Comparison of ENCODE assay signal across 8 cellular contexts in the genomic region with DNA sequence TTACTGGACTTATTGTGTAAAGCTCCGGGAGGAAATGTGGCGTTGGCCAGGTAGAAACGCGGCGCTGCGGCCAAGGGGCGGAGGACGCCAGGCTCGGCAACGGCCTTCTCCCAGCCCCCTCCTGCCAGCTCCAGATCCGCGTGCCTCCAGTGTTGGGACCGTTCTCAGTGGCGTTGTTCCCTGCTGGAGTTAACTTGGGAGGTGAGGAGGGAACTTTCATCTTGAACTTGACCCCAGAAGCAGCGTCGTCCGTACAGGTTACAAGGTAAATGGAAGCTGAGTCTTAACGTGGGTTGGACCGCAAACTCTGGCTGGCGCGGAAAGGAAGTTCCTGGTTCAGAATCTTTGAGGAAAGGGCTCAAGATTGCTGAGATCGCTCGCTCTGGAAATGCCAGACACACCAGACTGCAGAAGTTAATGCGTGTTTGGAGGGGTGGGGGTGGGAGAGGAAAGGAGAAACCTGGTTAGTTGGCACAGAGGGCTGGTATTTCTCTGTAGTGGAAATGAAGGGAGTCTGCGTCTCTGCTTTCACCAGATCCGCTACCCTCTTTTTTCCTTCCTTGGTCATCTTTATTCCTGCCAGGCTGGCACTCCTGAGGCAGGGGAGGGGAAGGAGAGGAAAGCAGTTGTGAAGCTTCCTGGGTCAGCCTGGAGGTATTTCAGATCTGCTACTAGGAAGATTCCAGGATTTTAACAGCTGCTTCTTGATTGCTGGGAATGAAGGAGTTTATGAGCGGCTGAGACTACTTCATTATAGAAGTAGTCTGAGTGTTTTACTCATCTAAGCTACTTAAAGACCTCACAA. TPM values are rescaled to one million over a fixed set of nuclear protein-coding genes. Genes with fewer than 3 reads are reported as not detected.
A peak's percentile ranks its signal among the peaks of the same experiment; 100 is the strongest.
DNase-seq lines count a peak whose midpoint lies in the region; TF ChIP-seq lines count a peak whose summit lies in the region.

No MANE protein-coding gene starts in this region.

- peak overlapping the region; percentile 63; the same call in 1 of the 2 replicates for H2AFZ ChIP-seq in SK-N-SH (ENCODE audit: low read depth)

- POLR2A ChIA-PET in SK-N-SH (lab: Yijun Ruan, JAX), result interaction anchor here (0.8 to 2.8 kb wide), 4 partner anchors 23 to 149 kb away, joined by 3 to 8 read pairs (median 6); no protein-coding TSS in a partner anchor

- H3K36me3 ChIP-seq in SK-N-SH (replicated peaks in 1 of 2; ENCODE audit: control insufficient read depth in 1 of 2, insufficient read depth in 2 of 2, low read length in 1 of 2) (peaks cover 0 to 2% of the 10 kb centered on the region in 2 experiments), mucosa of stomach (ENCODE audit: control insufficient read depth, insufficient read depth, low read length) (no peaks in the 10 kb centered on the region), uterus (no peaks in the 10 kb centered on the region)

- no peaks in the 10 kb centered on the region for H3K9me2 ChIP-seq in SK-N-SH

- H3K4me1 ChIP-seq in SK-N-SH (ENCODE audit: control insufficient read depth in 1 of 2, insufficient read depth in 2 of 2, low read depth in 1 of 2, low read length in 1 of 2), result peaks cover 11 to 49% of the 10 kb centered on the region in 2 experiments; a peak in 2 of 4 replicates
- H3K4me1 ChIP-seq in mucosa of stomach (ENCODE audit: control insufficient read depth, insufficient read depth, low read length), result no peaks in the 10 kb centered on the region
- H3K4me1 ChIP-seq in uterus, result no peaks in the 10 kb centered on the region

- H3K27ac ChIP-seq in SK-N-SH (ENCODE audit: low read depth in 2 of 2, low read length in 1 of 2) (peak overlapping the region; percentile 97 to 99), uterus (peak overlapping the region; percentile 96 to 98)

- TF ChIP-seq CTCF in SK-N-SH (IDR thresholded peaks at IDR 0.05) (no peak), uterus (IDR thresholded peaks at IDR 0.05) (no peak)

- peak overlapping the region; percentile 85 to 96 for H3K4me3 ChIP-seq in SK-N-SH (ENCODE audit: low read depth in 2 of 2, low read length in 1 of 2)
- H3K4me3 ChIP-seq in mucosa of stomach (ENCODE audit: low read length), result peak overlapping the region; percentile 78
- peak overlapping the region; percentile 62 to 86 for H3K4me3 ChIP-seq in uterus

- DNase-seq in activated CD8-positive, alpha-beta memory T cell treated with anti-CD3 and anti-CD28 coated beads for 24 hours, result peak; percentile 63
- no peak for DNase-seq in activated CD8-positive, alpha-beta memory T cell treated with anti-CD3 and anti-CD28 coated beads, Interleukin-2, amount 50 U/mL, for 4 hours
- DNase-seq in SK-N-SH (peak; percentile 52), erythroblast (lab: John Stamatoyannopoulos, UW) (peak; percentile 41 to 53), uterus (peak; percentile 38 to 54), AML-193 (lab: John Stamatoyannopoulos, UW) (no peak)
- no peak for DNase-seq in effector CD4-positive, alpha-beta T cell

- H3K79me2 ChIP-seq in SK-N-SH (ENCODE audit: insufficient read depth), result peaks cover 64% of the 10 kb centered on the region

- intact Hi-C loops in uterus (cut with DNase I; ENCODE audit: low total_unique reads), result loop anchor here (10.0 kb wide), 1 partner anchor 145 kb away; no protein-coding TSS in a partner anchor

- H3K27me3 ChIP-seq in SK-N-SH (ENCODE audit: insufficient read depth) (no peaks in the 10 kb centered on the region), mucosa of stomach (ENCODE audit: control insufficient read depth, insufficient read depth, low read length) (no peaks in the 10 kb centered on the region), uterus (no peaks in the 10 kb centered on the region)

- peaks cover 38% of the 10 kb centered on the region for H4K20me1 ChIP-seq in SK-N-SH (ENCODE audit: insufficient read depth)

- 0 out of 4 replicates have a peak, but pooled peaks of 1 of the 2 experiments have one; percentile 5 for TF ChIP-seq EP300 in SK-N-SH (IDR thresholded peaks at IDR 0.05; ENCODE audit: borderline replicate concordance in 1 of 2, low read depth in 1 of 2, low read length in 1 of 2)

- peaks cover 19% of the 10 kb centered on the region for H3F3A ChIP-seq in SK-N-SH (replicated peaks; ENCODE audit: insufficient read depth)

- peak overlapping the region; percentile 90 for H3K9ac ChIP-seq in SK-N-SH
- H3K9ac ChIP-seq in mucosa of stomach (ENCODE audit: low read length), result peak overlapping the region; percentile 83

- WGBS in SK-N-SH (ENCODE audit: low lambda C conversion rate), result 3% methylated on average over 15 of the region's 27 CpGs

- CTCF ChIA-PET in SK-N-SH (lab: Yijun Ruan, JAX), result interaction anchor here (1.0 to 3.4 kb wide), 4 partner anchors 15 to 149 kb away, joined by 4 to 23 read pairs (median 13); no protein-coding TSS in a partner anchor

- TF ChIP-seq RAD21 in SK-N-SH (IDR thresholded peaks at IDR 0.05; ENCODE audit: low read length), result no peak

- H3K4me2 ChIP-seq in SK-N-SH, result peak overlapping the region; percentile 91

- no peak for TF ChIP-seq POLR2A in erythroblast (IDR thresholded peaks at IDR 0.05; ENCODE audit: low read length)
- no peak for TF ChIP-seq POLR2A in uterus (IDR thresholded peaks at IDR 0.05)

- H3K9me3 ChIP-seq in SK-N-SH, result no peaks in the 10 kb centered on the region
- H3K9me3 ChIP-seq in mucosa of stomach (ENCODE audit: control insufficient read depth, low read length), result no peaks in the 10 kb centered on the region
- H3K9me3 ChIP-seq in uterus, result no peaks in the 10 kb centered on the region

TF ChIP-seq in SK-N-SH, 30 proteins besides CTCF, POLR2A, EP300 and RAD21:
- TF ChIP-seq RFX5 (IDR thresholded peaks at IDR 0.05; ENCODE audit: low read length) (no peak), MXI1 (IDR thresholded peaks at IDR 0.05; ENCODE audit: low read depth, low read length) (peak; percentile 76), TEAD4 (IDR thresholded peaks at IDR 0.05; ENCODE audit: borderline replicate concordance, insufficient read depth) (no peak), POLR2AphosphoS5 (IDR thresholded peaks at IDR 0.05; ENCODE audit: low read depth, low read length) (no peak), NFIC (IDR thresholded peaks at IDR 0.05; ENCODE audit: borderline replicate concordance) (no peak)
- TF ChIP-seq, protein P1, sequence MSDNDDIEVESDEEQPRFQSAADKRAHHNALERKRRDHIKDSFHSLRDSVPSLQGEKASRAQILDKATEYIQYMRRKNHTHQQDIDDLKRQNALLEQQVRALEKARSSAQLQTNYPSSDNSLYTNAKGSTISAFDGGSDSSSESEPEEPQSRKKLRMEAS (IDR thresholded peaks at IDR 0.05; ENCODE audit: low read depth), result 0 out of 2 replicates have a peak, but pooled peaks have one; percentile 24
- TF ChIP-seq, protein P2, sequence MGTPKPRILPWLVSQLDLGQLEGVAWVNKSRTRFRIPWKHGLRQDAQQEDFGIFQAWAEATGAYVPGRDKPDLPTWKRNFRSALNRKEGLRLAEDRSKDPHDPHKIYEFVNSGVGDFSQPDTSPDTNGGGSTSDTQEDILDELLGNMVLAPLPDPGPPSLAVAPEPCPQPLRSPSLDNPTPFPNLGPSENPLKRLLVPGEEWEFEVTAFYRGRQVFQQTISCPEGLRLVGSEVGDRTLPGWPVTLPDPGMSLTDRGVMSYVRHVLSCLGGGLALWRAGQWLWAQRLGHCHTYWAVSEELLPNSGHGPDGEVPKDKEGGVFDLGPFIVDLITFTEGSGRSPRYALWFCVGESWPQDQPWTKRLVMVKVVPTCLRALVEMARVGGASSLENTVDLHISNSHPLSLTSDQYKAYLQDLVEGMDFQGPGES (IDR thresholded peaks at IDR 0.05; ENCODE audit: low read depth, low read length), result no peak

RNA-seq across cellular contexts. Expression of a gene that starts 1.5 kb away (rescaled TPM):
- 19.2 and 23.8 TPM in 2 replicates for polyA plus RNA-seq in SK-N-SH (2012; rRNA removed)
- 11.4 and 13.0 TPM in 2 replicates for polyA plus RNA-seq in SK-N-SH (2012; cell fraction: cytosol; rRNA removed)
- 58.0 and 76.7 TPM in 2 replicates for polyA plus RNA-seq in SK-N-SH (2012; cell fraction: nucleus; rRNA removed)
- 10 to 100 TPM; 34.7 to 92.7 (median 67.4) TPM for total RNA-seq in uterus

Comparison
In these comparisons a context has a peak if more than half of its experiments do, and no peak if none do; other contexts are left out.
1. DNase-seq: peak in activated CD8-positive, alpha-beta memory T cell treated with anti-CD3 and anti-CD28 coated beads for 24 hours (single experiment), SK-N-SH (single experiment), erythroblast (2 of 2) and uterus (2 of 2); none in activated CD8-positive, alpha-beta memory T cell treated with anti-CD3 and anti-CD28 coated beads, Interleukin-2, amount 50 U/mL, for 4 hours (single experiment), effector CD4-positive, alpha-beta T cell (single experiment) and AML-193 (0 of 2).
2. Peak in every context shown above with its lines, with median percentiles within 50 percentile points of each other: H3K4me3 ChIP-seq.